15 cellular contexts compared by ENCODE assay signal in genomic region chr18:24894880-24895279, GRCh38.
DNase-seq lines count a peak whose midpoint lies in the region; ATAC-seq and TF ChIP-seq lines count a peak whose summit lies in the region.
"Had no signal": no experiment of that assay in that cellular context is flagged by ENCODE, and none has a peak within 500 bp of the region (broad histone marks: within the 10 kb centered on the region; RNA-seq: fewer than 3 reads in every experiment).

No MANE protein-coding gene starts in this region.

- no peaks in the 10 kb centered on the region for H3K79me1 ChIP-seq in mesendoderm (ENCODE audit: low read length)

- no peak overlapping the region for H3K9ac ChIP-seq in SK-N-SH
- H3K9ac ChIP-seq in mesendoderm (ENCODE audit: low read length), result no peak overlapping the region

- H2AK5ac ChIP-seq in mesendoderm (ENCODE audit: low read length), result no peak overlapping the region

- H3K18ac ChIP-seq in mesendoderm (ENCODE audit: low read length), result no peak overlapping the region

- H3K36me3 ChIP-seq in SK-N-SH (replicated peaks in 1 of 2; ENCODE audit: control insufficient read depth in 1 of 2, insufficient read depth in 2 of 2, low read length in 1 of 2) (no peaks in the 10 kb centered on the region), mesendoderm (ENCODE audit: control insufficient read depth, insufficient read depth, low read length) (no peaks in the 10 kb centered on the region), ascending aorta (no peaks in the 10 kb centered on the region)

- intact Hi-C loops in ascending aorta (cut with DNase I) (loop anchor here (5.0 kb wide), 1 partner anchor 162 kb away; no protein-coding TSS in a partner anchor), Right ventricle myocardium inferior (cut with DNase I) (no loop called here)

- TF ChIP-seq RAD21 in SK-N-SH (IDR thresholded peaks at IDR 0.05; ENCODE audit: low read length), result no peak

- H3K4me3 ChIP-seq in SK-N-SH (ENCODE audit: low read depth in 2 of 2, low read length in 1 of 2) (no peak overlapping the region), mesendoderm (ENCODE audit: low read length) (no peak overlapping the region), ascending aorta (no peak overlapping the region)
- H3K4me3 ChIP-seq: K562 had no signal

- no peak overlapping the region for H2AFZ ChIP-seq in SK-N-SH (ENCODE audit: low read depth)

- DNase-seq in SK-N-SH (peak; percentile 36), astrocyte of the hippocampus (ENCODE audit: low read depth, low spot score) (peak; percentile 28), mesendoderm (peak; percentile 60), ascending aorta (ENCODE audit: low spot score in 2 of 2) (no peak), OCI-M1 (lab: John Stamatoyannopoulos, UW) (no peak), Right ventricle myocardium inferior (ENCODE audit: missing footprints) (no peak)
- DNase-seq: ACHN; C1 segment of cervical spinal cord; Calu3; CD4-positive, alpha-beta T cell; DMS 273 treated with DMSO at 0.1 percent for 48 hours; DMS79 had no signal

- H4K8ac ChIP-seq in mesendoderm (ENCODE audit: low read depth, low read length), result no peak overlapping the region

- H2BK15ac ChIP-seq in mesendoderm (replicated peaks; ENCODE audit: low read depth), result no peak overlapping the region

- TF ChIP-seq CTCF in SK-N-SH (IDR thresholded peaks at IDR 0.05) (no peak), ascending aorta (IDR thresholded peaks at IDR 0.05) (no peak)

- no peak overlapping the region for H3K56ac ChIP-seq in mesendoderm (ENCODE audit: low read length)

- H3K79me2 ChIP-seq in SK-N-SH (ENCODE audit: insufficient read depth) (no peaks in the 10 kb centered on the region), mesendoderm (ENCODE audit: control insufficient read depth, insufficient read depth, low read length) (no peaks in the 10 kb centered on the region)

- H3K27ac ChIP-seq in SK-N-SH (ENCODE audit: low read depth in 2 of 2, low read length in 1 of 2), result no peak overlapping the region
- H3K27ac ChIP-seq in mesendoderm (ENCODE audit: low read depth, low read length), result no peak overlapping the region
- no peak overlapping the region for H3K27ac ChIP-seq in ascending aorta
- H3K27ac ChIP-seq: HL-60 had no signal

- no peak overlapping the region for H3K4me2 ChIP-seq in SK-N-SH
- H3K4me2 ChIP-seq in mesendoderm (ENCODE audit: low read length), result no peak overlapping the region

- no peaks in the 10 kb centered on the region for H3F3A ChIP-seq in SK-N-SH (replicated peaks; ENCODE audit: insufficient read depth)

- WGBS in SK-N-SH (ENCODE audit: low lambda C conversion rate), result 3% methylated on average over 2 of the region's 2 CpGs
- no CpG with 5 or more reads among the region's 2 CpGs for WGBS in mesendoderm (ENCODE audit: extremely low coverage, insufficient coverage, low lambda C conversion rate)

- no peaks in the 10 kb centered on the region for H4K20me1 ChIP-seq in SK-N-SH (ENCODE audit: insufficient read depth)

- ATAC-seq in GM19452 (IDR thresholded peaks at IDR 0.05; ENCODE audit: unreplicated experiment) (no peak), Right ventricle myocardium inferior (no peak)
- ATAC-seq: K562 had no signal

- no peak overlapping the region for H4K5ac ChIP-seq in mesendoderm (ENCODE audit: low read length)

- CTCF ChIA-PET in SK-N-SH (lab: Yijun Ruan, JAX), result no interaction called here

- H3K27me3 ChIP-seq in SK-N-SH (ENCODE audit: insufficient read depth) (no peaks in the 10 kb centered on the region), mesendoderm (ENCODE audit: insufficient read depth, low read length, poor library complexity) (no peaks in the 10 kb centered on the region), ascending aorta (no peaks in the 10 kb centered on the region)

- H3K23ac ChIP-seq in mesendoderm (ENCODE audit: low read length), result no peak overlapping the region

- no peak overlapping the region for H2BK120ac ChIP-seq in mesendoderm (ENCODE audit: low read depth, low read length)

- peak in 1 of 2 experiments; percentile 58; a peak in 1 of 4 replicates for TF ChIP-seq EP300 in SK-N-SH (IDR thresholded peaks at IDR 0.05; ENCODE audit: borderline replicate concordance in 1 of 2, low read depth in 1 of 2, low read length in 1 of 2)

- H3K4me1 ChIP-seq in SK-N-SH (ENCODE audit: control insufficient read depth in 1 of 2, insufficient read depth in 2 of 2, low read depth in 1 of 2, low read length in 1 of 2) (peaks cover 0 to 7% of the 10 kb centered on the region in 2 experiments; a peak in 1 of 4 replicates), mesendoderm (ENCODE audit: control insufficient read depth, low read depth, low read length) (peaks cover 2% of the 10 kb centered on the region), ascending aorta (no peaks in the 10 kb centered on the region)

- no peaks in the 10 kb centered on the region for H3K9me2 ChIP-seq in SK-N-SH

- POLR2A ChIA-PET in SK-N-SH (lab: Yijun Ruan, JAX), result no interaction called here

- H3K9me3 ChIP-seq in SK-N-SH (no peaks in the 10 kb centered on the region), ascending aorta (no peaks in the 10 kb centered on the region)

- H3K4ac ChIP-seq in mesendoderm (ENCODE audit: low read depth, low read length), result no peak overlapping the region

- no peak overlapping the region for H2BK5ac ChIP-seq in mesendoderm (ENCODE audit: low read length)

TF ChIP-seq in SK-N-SH, 30 proteins besides CTCF, POLR2A, EP300 and RAD21:
- TF ChIP-seq GATA2 (CRISPR knock-in tag; IDR thresholded peaks at IDR 0.05) (peak; percentile 50), PBX3 (IDR thresholded peaks at IDR 0.05) (peak; percentile 53), TCF12 (IDR thresholded peaks at IDR 0.05) (peak; percentile 55; the same call in 1 of the 2 replicates), FOSL2 (IDR thresholded peaks at IDR 0.05; ENCODE audit: borderline replicate concordance, low read depth) (no peak), TAF1 (IDR thresholded peaks at IDR 0.05; ENCODE audit: borderline replicate concordance, low read depth, low read length) (no peak), FOXM1 (IDR thresholded peaks at IDR 0.05; ENCODE audit: low read depth) (no peak), POLR2AphosphoS5 (IDR thresholded peaks at IDR 0.05; ENCODE audit: low read depth, low read length) (no peak), NRF1 (IDR thresholded peaks at IDR 0.05; ENCODE audit: low read depth, low read length) (no peak), MEF2A (IDR thresholded peaks at IDR 0.05; ENCODE audit: borderline replicate concordance, low read depth) (no peak)

Comparison
In these comparisons a context has a peak if more than half of its experiments do, and no peak if none do; other contexts are left out.
1. DNase-seq: peak in SK-N-SH (single experiment), astrocyte of the hippocampus (single experiment) and mesendoderm (single experiment); none in ascending aorta (0 of 2), OCI-M1 (single experiment) and Right ventricle myocardium inferior (single experiment).